Comparison of ENCODE assay signal across 9 cellular contexts in the genomic region with DNA sequence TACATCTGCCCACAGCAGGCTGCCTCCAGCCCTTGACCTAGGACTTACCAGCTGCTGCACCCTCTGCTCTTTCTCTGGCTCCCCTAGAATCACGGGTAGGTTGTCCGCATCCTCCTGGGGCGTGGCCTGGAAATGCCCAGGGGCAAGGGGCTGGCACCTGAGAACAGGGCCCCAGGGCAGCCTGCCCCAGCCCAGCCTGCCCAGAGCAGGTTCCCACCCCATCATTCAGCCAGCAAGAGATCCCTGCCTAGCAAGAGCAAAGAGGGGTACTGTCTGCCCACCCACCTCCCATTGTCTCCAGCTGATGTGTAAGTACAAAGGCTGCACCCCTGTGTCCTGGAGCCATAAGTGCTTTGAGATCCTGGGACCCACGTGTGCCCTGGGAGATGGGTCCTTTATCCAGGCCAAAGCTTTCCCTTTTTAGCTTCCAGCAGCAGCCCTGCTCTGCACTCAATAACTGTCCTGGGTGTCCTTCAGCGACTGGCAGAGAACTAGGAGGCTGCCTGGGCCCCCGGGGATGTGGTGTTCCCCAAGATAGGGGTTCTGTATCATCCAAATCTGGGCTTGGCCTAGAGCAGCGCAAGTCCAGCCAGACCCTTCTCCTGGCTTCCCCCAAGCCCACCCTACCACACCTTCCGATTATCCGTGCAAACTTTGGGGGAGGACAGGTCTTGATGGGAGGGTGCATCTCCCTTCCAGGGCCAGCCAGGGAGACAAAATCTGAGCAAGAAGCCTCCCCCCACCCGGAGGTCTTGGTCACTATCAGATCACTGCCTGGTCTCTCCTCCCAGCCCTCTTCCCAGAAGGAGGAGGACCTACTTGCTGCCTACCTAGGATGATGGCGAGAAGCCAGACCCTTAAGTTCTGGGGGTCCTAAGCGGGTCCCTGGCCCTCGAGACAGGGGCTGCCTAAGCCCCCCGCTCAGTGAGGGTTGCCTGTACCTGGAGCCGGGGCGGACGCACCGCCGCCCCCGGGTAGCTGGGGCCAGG. TPM values are rescaled to one million over a fixed set of nuclear protein-coding genes. Genes with fewer than 3 reads are reported as not detected.
DNase-seq lines count a peak whose midpoint lies in the region; TF ChIP-seq lines count a peak whose summit lies in the region.
"Had no signal": no experiment of that assay in that cellular context is flagged by ENCODE, and none has a peak within 500 bp of the region (broad histone marks: within the 10 kb centered on the region; RNA-seq: fewer than 3 reads in every experiment).

No MANE protein-coding gene starts in this region.

- H3K4me1 Mint-ChIP-seq in neural progenitor cell = peaks cover 40% of the 10 kb centered on the region
- H3K4me1 Mint-ChIP-seq in activated T-helper 2 cell treated with anti-CD3 and anti-CD28 coated beads, Interferon-gamma antibody, Interleukin-2, Interleukin-4, amounts not matched to agents 10 μg/mL and 5 μg/mL and 100 μg/mL, durations not matched to agents 14 hours and 24 hours and 36 hours (ENCODE audit: low read depth) = peaks cover 14% of the 10 kb centered on the region

- no peaks in the 10 kb centered on the region; the same call in 1 of the 2 replicates for H3K9me3 ChIP-seq in AG04450 (ENCODE audit: control insufficient read depth, insufficient read depth, low read length)
- no peaks in the 10 kb centered on the region for H3K9me3 ChIP-seq in MG63
- H3K9me3 ChIP-seq in fibroblast of lung (ENCODE audit: control insufficient read depth, insufficient read depth, low read depth, low read length) = no peaks in the 10 kb centered on the region
- no peaks in the 10 kb centered on the region for H3K9me3 ChIP-seq in neural progenitor cell (ENCODE audit: low read depth)

- DNase-seq in AG04450 (ENCODE audit: low read depth, low spot score) = no peak
- DNase-seq in MG63 = no peak
- no peak for DNase-seq in fibroblast of lung (ENCODE audit: low read depth in 2 of 2)
- no peak for DNase-seq in neural progenitor cell (ENCODE audit: low spot score)
- no peak for DNase-seq in activated T-helper 2 cell treated with anti-CD3 and anti-CD28 coated beads, Interferon-gamma antibody, Interleukin-2, Interleukin-4, amounts not matched to agents 10 μg/mL and 5 μg/mL and 100 μg/mL, durations not matched to agents 14 hours and 24 hours and 36 hours (ENCODE audit: low spot score)
- no peak for DNase-seq in T1000 (lab: John Stamatoyannopoulos, UW)
- no peak for DNase-seq in NCI-H2107 (lab: John Stamatoyannopoulos, UW)
- DNase-seq in NK-92 (lab: John Stamatoyannopoulos, UW; ENCODE audit: unreplicated experiment) = no peak
- DNase-seq: T-helper 17 cell had no signal

- H3K4me3 ChIP-seq in AG04450 (ENCODE audit: low read depth, low read length) (peak overlapping the region; percentile 52), MG63 (peak overlapping the region; percentile 54), fibroblast of lung (replicated peaks in 1 of 4; ENCODE audit: control extremely low read depth in 1 of 4, insufficient read depth in 1 of 4, low read depth in 3 of 4, low read length in 4 of 4) (peak overlapping the region in 2 of 4 experiments; percentile 1 to 57), neural progenitor cell (peak overlapping the region; percentile 78)

- no peaks in the 10 kb centered on the region for H4K20me1 ChIP-seq in fibroblast of lung (ENCODE audit: control insufficient read depth, extremely low read depth, insufficient read depth, low read length)
- no peaks in the 10 kb centered on the region for H4K20me1 ChIP-seq in neural progenitor cell (ENCODE audit: low read depth)

- intact Hi-C loops in activated T-helper 2 cell treated with anti-CD3 and anti-CD28 coated beads, Interferon-gamma antibody, Interleukin-2, Interleukin-4, amounts not matched to agents 10 μg/mL and 5 μg/mL and 100 μg/mL, durations not matched to agents 14 hours and 24 hours and 36 hours (cut with micrococcal nuclease) = loop anchor here (10.0 kb wide), 1 partner anchor 781 kb away; a partner anchor contains a TSS

- H3K36me3 Mint-ChIP-seq in neural progenitor cell = peaks cover 4% of the 10 kb centered on the region
- peaks cover 34% of the 10 kb centered on the region for H3K36me3 Mint-ChIP-seq in activated T-helper 2 cell treated with anti-CD3 and anti-CD28 coated beads, Interferon-gamma antibody, Interleukin-2, Interleukin-4, amounts not matched to agents 10 μg/mL and 5 μg/mL and 100 μg/mL, durations not matched to agents 14 hours and 24 hours and 36 hours (ENCODE audit: low read depth)

- peak overlapping the region; percentile 52 for H3K4me3 Mint-ChIP-seq in neural progenitor cell
- no peak overlapping the region for H3K4me3 Mint-ChIP-seq in activated T-helper 2 cell treated with anti-CD3 and anti-CD28 coated beads, Interferon-gamma antibody, Interleukin-2, Interleukin-4, amounts not matched to agents 10 μg/mL and 5 μg/mL and 100 μg/mL, durations not matched to agents 14 hours and 24 hours and 36 hours (ENCODE audit: low read depth)
- H3K4me3 Mint-ChIP-seq: T-helper 17 cell had no signal

- H2AFZ ChIP-seq in fibroblast of lung (ENCODE audit: low read length) (no peak overlapping the region), neural progenitor cell (replicated peaks) (peak overlapping the region; percentile 91)

- H3F3A ChIP-seq in neural progenitor cell (ENCODE audit: low read depth) = peaks cover 15% of the 10 kb centered on the region

- POLR2A ChIA-PET in AG04450 (lab: Yijun Ruan, JAX) = interaction anchor here (0.9 to 1.7 kb wide), 3 partner anchors 20 to 29 kb away, joined by 3 to 7 read pairs (median 3); a partner anchor contains a TSS

- H3K79me2 ChIP-seq in fibroblast of lung (ENCODE audit: control insufficient read depth, insufficient read depth, low read length) (no peaks in the 10 kb centered on the region), neural progenitor cell (ENCODE audit: low read depth) (no peaks in the 10 kb centered on the region)

- no peak overlapping the region for H3K4me2 ChIP-seq in fibroblast of lung (ENCODE audit: extremely low read depth, insufficient read depth, low read length)
- peak overlapping the region; percentile 99 for H3K4me2 ChIP-seq in neural progenitor cell

- no peak for TF ChIP-seq CTCF in AG04450 (IDR thresholded peaks at IDR 0.05; ENCODE audit: low read depth, low read length)
- no peak for TF ChIP-seq CTCF in fibroblast of lung (conservative IDR thresholded peaks at IDR 0.05 in 1 of 2, IDR thresholded peaks at IDR 0.05 in 1 of 2; ENCODE audit: low read depth in 1 of 2, low read length in 2 of 2)
- no peak for TF ChIP-seq CTCF in neural progenitor cell (IDR thresholded peaks at IDR 0.05)

- H3K4me1 ChIP-seq in fibroblast of lung (ENCODE audit: control insufficient read depth, extremely low read depth, insufficient read depth, low read length) (no peaks in the 10 kb centered on the region), neural progenitor cell (peaks cover 30% of the 10 kb centered on the region)

- H3K27me3 Mint-ChIP-seq in neural progenitor cell (ENCODE audit: insufficient read depth, low read depth) = peaks cover 13% of the 10 kb centered on the region
- no peaks in the 10 kb centered on the region for H3K27me3 Mint-ChIP-seq in activated T-helper 2 cell treated with anti-CD3 and anti-CD28 coated beads, Interferon-gamma antibody, Interleukin-2, Interleukin-4, amounts not matched to agents 10 μg/mL and 5 μg/mL and 100 μg/mL, durations not matched to agents 14 hours and 24 hours and 36 hours (ENCODE audit: low read depth)
- H3K27me3 Mint-ChIP-seq: T-helper 17 cell had no signal

- H3K27me3 ChIP-seq in AG04450 (ENCODE audit: control insufficient read depth, insufficient read depth, low read length) (peaks cover 2% of the 10 kb centered on the region), MG63 (no peaks in the 10 kb centered on the region), fibroblast of lung (ENCODE audit: control insufficient read depth, insufficient read depth, low read length) (peaks cover 13% of the 10 kb centered on the region), neural progenitor cell (no peaks in the 10 kb centered on the region)

- no peak overlapping the region for H3K27ac ChIP-seq in AG04450 (ENCODE audit: low read depth, low read length)
- H3K27ac ChIP-seq in fibroblast of lung (ENCODE audit: insufficient read depth, low read length) = no peak overlapping the region
- H3K27ac ChIP-seq in neural progenitor cell = no peak overlapping the region

- CTCF ChIA-PET in AG04450 (lab: Charles Lee) = interaction anchor here (1.5 kb wide), 1 partner anchor 74 kb away, joined by 3 read pairs; no protein-coding TSS in a partner anchor

- no peaks in the 10 kb centered on the region for H3K9me3 Mint-ChIP-seq in neural progenitor cell
- no peaks in the 10 kb centered on the region for H3K9me3 Mint-ChIP-seq in activated T-helper 2 cell treated with anti-CD3 and anti-CD28 coated beads, Interferon-gamma antibody, Interleukin-2, Interleukin-4, amounts not matched to agents 10 μg/mL and 5 μg/mL and 100 μg/mL, durations not matched to agents 14 hours and 24 hours and 36 hours

- peak overlapping the region; percentile 63 for H3K27ac Mint-ChIP-seq in neural progenitor cell
- no peak overlapping the region for H3K27ac Mint-ChIP-seq in activated T-helper 2 cell treated with anti-CD3 and anti-CD28 coated beads, Interferon-gamma antibody, Interleukin-2, Interleukin-4, amounts not matched to agents 10 μg/mL and 5 μg/mL and 100 μg/mL, durations not matched to agents 14 hours and 24 hours and 36 hours

- H3K36me3 ChIP-seq in MG63 = no peaks in the 10 kb centered on the region
- no peaks in the 10 kb centered on the region for H3K36me3 ChIP-seq in fibroblast of lung (ENCODE audit: control insufficient read depth, insufficient read depth, low read length)
- H3K36me3 ChIP-seq in neural progenitor cell = no peaks in the 10 kb centered on the region

- H3K9ac ChIP-seq in fibroblast of lung (ENCODE audit: insufficient read depth, low read length) (peak overlapping the region; percentile 7), neural progenitor cell (peak overlapping the region; percentile 30)

RNA-seq across cellular contexts. Expression of a gene that starts 4.9 kb away (rescaled TPM):
- polyA plus RNA-seq in AG04450 (2011; rRNA removed) = 1.5 and 1.7 TPM in 2 replicates
- polyA minus RNA-seq in AG04450 (2011; rRNA and poly(A)+ RNA removed) = 1.8 and 2.3 TPM in 2 replicates
- total RNA-seq in MG63 (2014; rRNA removed; shearing (Covaris generic); ENCODE audit: low replicate concordance) = 7.0 and 31.1 TPM in 2 replicates
- 4.0 and 4.9 TPM in 2 replicates for total RNA-seq in fibroblast of lung
- 0.23 and 0.24 TPM in 2 replicates for polyA plus RNA-seq in fibroblast of lung
- polyA plus RNA-seq in fibroblast of lung (2012) = 0.13 and 0.36 TPM in 2 replicates
- 0.08 and 0.15 TPM in 2 replicates for polyA minus RNA-seq in fibroblast of lung (ENCODE audit: low replicate concordance)
- 13.8 and 48.7 TPM in 2 replicates for total RNA-seq in neural progenitor cell (ENCODE audit: low replicate concordance)
- total RNA-seq in activated T-helper 2 cell treated with anti-CD3 and anti-CD28 coated beads, Interferon-gamma antibody, Interleukin-2, Interleukin-4, amounts not matched to agents 10 μg/mL and 5 μg/mL and 100 μg/mL, durations not matched to agents 14 hours and 24 hours and 36 hours = 21.9 and 22.3 TPM in 2 replicates

RNA-seq across cellular contexts. Expression of a gene that starts 28.3 kb away (rescaled TPM):
- polyA plus RNA-seq in AG04450 (2011; rRNA removed) (178 and 191 TPM in 2 replicates), fibroblast of lung (191 and 207 TPM in 2 replicates)
- 69.3 and 73.1 TPM in 2 replicates for polyA minus RNA-seq in AG04450 (2011; rRNA and poly(A)+ RNA removed)
- 97.2 and 170 TPM in 2 replicates for total RNA-seq in MG63 (2014; rRNA removed; shearing (Covaris generic); ENCODE audit: low replicate concordance)
- total RNA-seq in fibroblast of lung (41.9 and 48.5 TPM in 2 replicates), neural progenitor cell (ENCODE audit: low replicate concordance) (60.2 and 103 TPM in 2 replicates)
- polyA plus RNA-seq in fibroblast of lung (2012) = 151 TPM in 2 replicates
- polyA minus RNA-seq in fibroblast of lung (ENCODE audit: low replicate concordance) = 41.6 and 69.3 TPM in 2 replicates
- 153 and 160 TPM in 2 replicates for total RNA-seq in activated T-helper 2 cell treated with anti-CD3 and anti-CD28 coated beads, Interferon-gamma antibody, Interleukin-2, Interleukin-4, amounts not matched to agents 10 μg/mL and 5 μg/mL and 100 μg/mL, durations not matched to agents 14 hours and 24 hours and 36 hours

RNA-seq across cellular contexts. Expression of a gene that starts 43.0 kb away (rescaled TPM):
- polyA plus RNA-seq in AG04450 (2011; rRNA removed) = not detected in 2 replicates
- polyA minus RNA-seq in AG04450 (2011; rRNA and poly(A)+ RNA removed) = not detected in 2 replicates
- total RNA-seq in MG63 (2014; rRNA removed; shearing (Covaris generic); ENCODE audit: low replicate concordance) = not detected in 2 replicates
- total RNA-seq in fibroblast of lung = not detected in 2 replicates
- polyA plus RNA-seq in fibroblast of lung = 0.01 TPM in 2 replicates
- polyA plus RNA-seq in fibroblast of lung (2012) = 0.03 TPM in 1 of 2 replicates, not detected in the other
- not detected in 2 replicates for polyA minus RNA-seq in fibroblast of lung (ENCODE audit: low replicate concordance)
- not detected in 2 replicates for total RNA-seq in neural progenitor cell (ENCODE audit: low replicate concordance)
- not detected in 2 replicates for total RNA-seq in activated T-helper 2 cell treated with anti-CD3 and anti-CD28 coated beads, Interferon-gamma antibody, Interleukin-2, Interleukin-4, amounts not matched to agents 10 μg/mL and 5 μg/mL and 100 μg/mL, durations not matched to agents 14 hours and 24 hours and 36 hours
